14 cellular contexts compared by ENCODE assay signal in the genomic region with DNA sequence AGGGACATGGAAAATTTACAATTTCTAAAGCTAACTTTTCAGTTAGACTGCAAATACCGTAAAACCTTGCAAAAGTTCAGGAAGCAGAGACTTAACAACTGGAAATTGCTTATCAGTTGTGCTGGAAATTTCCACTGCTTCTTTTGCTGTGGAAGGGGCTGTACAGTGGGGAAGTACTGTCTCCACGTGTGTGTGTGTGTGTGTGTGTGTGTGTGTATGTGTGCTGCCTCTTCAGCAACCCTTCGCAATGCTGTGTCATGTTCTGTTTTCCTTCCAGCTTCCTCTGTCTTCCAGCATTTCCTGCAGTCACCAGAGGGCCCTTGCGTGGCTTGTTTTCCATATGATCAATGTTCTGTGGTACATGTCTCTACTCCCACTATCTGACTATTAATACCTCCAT.
DNase-seq lines count a peak whose midpoint lies in the region; ATAC-seq and TF ChIP-seq lines count a peak whose summit lies in the region.
"Had no signal": no experiment of that assay in that cellular context is flagged by ENCODE, and none has a peak within 500 bp of the region (broad histone marks: within the 10 kb centered on the region; RNA-seq: fewer than 3 reads in every experiment).

No MANE protein-coding gene starts in this region.

- no peaks in the 10 kb centered on the region for H3K9me3 ChIP-seq in breast epithelium
- H3K9me3 ChIP-seq: thyroid gland had no signal

- ATAC-seq in HG03378 (IDR thresholded peaks at IDR 0.05; ENCODE audit: unreplicated experiment) (no peak), GM18498 (IDR thresholded peaks at IDR 0.05; ENCODE audit: unreplicated experiment) (no peak)

- DNase-seq in Ammon's horn (ENCODE audit: low spot score) (peak; percentile 62), MV-4-11 (lab: John Stamatoyannopoulos, UW) (peak; percentile 64), cardiac fibroblast (ENCODE audit: low read depth in 2 of 2) (peak; percentile 61 to 62), medulla oblongata (ENCODE audit: extremely low spot score) (peak; percentile 58), DMS 273 treated with DMSO at 0.1 percent for 48 hours (lab: John Stamatoyannopoulos, UW) (no peak), breast epithelium (ENCODE audit: low spot score in 2 of 2) (no peak)
- DNase-seq: activated CD4-positive, CD25-positive, alpha-beta regulatory T cell treated with anti-CD3 and anti-CD28 coated beads, Interleukin-2, amount 50 U/mL, for 72 hours; activated T-cell treated with anti-CD3 and anti-CD28 coated beads, Interleukin-2, amount 50 U/mL, for 1 hour; DMS53; SHP77 treated with DMSO at 0.1 percent for 48 hours; thyroid gland had no signal

- no peaks in the 10 kb centered on the region for H3K36me3 ChIP-seq in breast epithelium
- H3K36me3 ChIP-seq: thyroid gland had no signal

- H3K4me1 ChIP-seq in breast epithelium: no peaks in the 10 kb centered on the region
- H3K4me1 ChIP-seq: thyroid gland had no signal

- intact Hi-C loops in breast epithelium (cut with DNase I; ENCODE audit: low total_unique reads): no loop called here

- TF ChIP-seq POLR2A in breast epithelium (IDR thresholded peaks at IDR 0.05): no peak

- no peak overlapping the region for H3K27ac ChIP-seq in breast epithelium
- H3K27ac ChIP-seq: thyroid gland had no signal

- TF ChIP-seq CTCF in cardiac fibroblast (IDR thresholded peaks at IDR 0.05; ENCODE audit: low read depth, low read length) (no peak), breast epithelium (IDR thresholded peaks at IDR 0.05) (no peak)

- no peaks in the 10 kb centered on the region for H3K27me3 ChIP-seq in breast epithelium
- H3K27me3 ChIP-seq: thyroid gland had no signal

- H3K4me3 ChIP-seq in cardiac fibroblast (replicated peaks in 1 of 2; ENCODE audit: low read depth in 2 of 2, low read length in 2 of 2) (no peak overlapping the region), breast epithelium (no peak overlapping the region)
- H3K4me3 ChIP-seq: skin epidermis, thyroid gland had no signal

Comparison
In these comparisons a context has a peak if more than half of its experiments do, and no peak if none do; other contexts are left out.
1. DNase-seq: peak in Ammon's horn (single experiment), MV-4-11 (single experiment), cardiac fibroblast (2 of 2) and medulla oblongata (single experiment); none in DMS 273 treated with DMSO at 0.1 percent for 48 hours (single experiment) and breast epithelium (0 of 2).